1 cellular context compared by ENCODE assay signal in genomic region chr12:120901818-120902217, GRCh38.
TF ChIP-seq lines count a peak whose summit lies in the region.

No MANE protein-coding gene starts in this region.

TF ChIP-seq in GM12891, 5 proteins besides CTCF, POLR2A, EP300 and RAD21 (continued from another document):
- TF ChIP-seq TAF1 (IDR thresholded peaks at IDR 0.05; ENCODE audit: low read depth, low read length) (no peak), PAX5 (IDR thresholded peaks at IDR 0.05; ENCODE audit: insufficient read depth, low read length, severe bottlenecking) (no peak), POU2F2 (IDR thresholded peaks at IDR 0.05; ENCODE audit: low read depth, low read length) (no peak), POLR2AphosphoS5 (IDR thresholded peaks at IDR 0.05; ENCODE audit: low read depth, low read length) (no peak)
